Comparison of ENCODE assay signal across 8 cellular contexts in genomic region chr1:6245869-6246496, GRCh38. TPM values are rescaled to one million over a fixed set of nuclear protein-coding genes. Genes with fewer than 3 reads are reported as not detected.
A peak's percentile ranks its signal among the peaks of the same experiment; 100 is the strongest.
DNase-seq lines count a peak whose midpoint lies in the region; ATAC-seq and TF ChIP-seq lines count a peak whose summit lies in the region.

No MANE protein-coding gene starts in this region.

- no peaks in the 10 kb centered on the region for H3K9me3 ChIP-seq in prostate gland

- peaks cover 14% of the 10 kb centered on the region for H3K4me1 Mint-ChIP-seq in activated naive CD4-positive, alpha-beta T cell treated with anti-CD3 and anti-CD28 coated beads for 36 hours (ENCODE audit: low read depth)
- H3K4me1 Mint-ChIP-seq in naive B cell: peaks cover 9 to 20% (median 19%) of the 10 kb centered on the region in 3 donors

- no peaks in the 10 kb centered on the region for H3K36me3 ChIP-seq in prostate gland

- H3K27me3 Mint-ChIP-seq in activated naive CD4-positive, alpha-beta T cell treated with anti-CD3 and anti-CD28 coated beads for 36 hours (ENCODE audit: low read depth): peaks cover 54% of the 10 kb centered on the region
- peaks cover 33 to 73% (median 56%) of the 10 kb centered on the region in 3 donors for H3K27me3 Mint-ChIP-seq in naive B cell

- H3K4me3 Mint-ChIP-seq in activated naive CD4-positive, alpha-beta T cell treated with anti-CD3 and anti-CD28 coated beads for 36 hours: no peak overlapping the region
- H3K4me3 Mint-ChIP-seq in naive B cell: peak overlapping the region in 5 of 8 donors; percentile 40 to 80 (median 66)

- ATAC-seq in naive B cell (ENCODE audit: low read depth in 2 of 2): no peak
- no peak for ATAC-seq in GM19328 (IDR thresholded peaks at IDR 0.05; ENCODE audit: unreplicated experiment)

- peak; percentile 14 for DNase-seq in activated T-cell treated with anti-CD3 and anti-CD28 coated beads for 1 hour (ENCODE audit: low read depth)
- DNase-seq in activated T-cell treated with anti-CD3 and anti-CD28 coated beads for 4 hours: no peak
- peak; percentile 83 for DNase-seq in NCI-H69 (lab: John Stamatoyannopoulos, UW)
- peak; percentile 59 for DNase-seq in activated naive CD4-positive, alpha-beta T cell treated with anti-CD3 and anti-CD28 coated beads for 36 hours
- DNase-seq in naive B cell: no peak
- no peak for DNase-seq in MV-4-11 (lab: John Stamatoyannopoulos, UW)
- DNase-seq in prostate gland (ENCODE audit: low spot score): no peak

- H3K27me3 ChIP-seq in prostate gland (replicated peaks; ENCODE audit: insufficient read depth): peaks cover 38% of the 10 kb centered on the region

- intact Hi-C loops in activated naive CD4-positive, alpha-beta T cell treated with anti-CD3 and anti-CD28 coated beads for 36 hours (cut with micrococcal nuclease): loop anchor here (1.0 to 5.0 kb wide), 9 partner anchors 10 to 734 kb away; no protein-coding TSS in a partner anchor
- intact Hi-C loops in prostate gland (cut with DNase I): loop anchor here (2.0 to 5.0 kb wide), 3 partner anchors 97 to 193 kb away; partner anchors contain the start of gene ACOT7

- 4% methylated on average over 45 of the region's 49 CpGs for WGBS in prostate gland

- no peak for TF ChIP-seq CTCF in prostate gland (IDR thresholded peaks at IDR 0.05)

- no peak overlapping the region for H3K27ac ChIP-seq in prostate gland

- TF ChIP-seq POLR2A in prostate gland (IDR thresholded peaks at IDR 0.05): no peak

- peak overlapping the region in 1 of 2 donors; percentile 8 for H3K4me3 ChIP-seq in prostate gland

- CTCF ChIA-PET in activated naive CD4-positive, alpha-beta T cell treated with anti-CD3 and anti-CD28 coated beads for 36 hours (lab: Charles Lee): interaction anchor here (0.8 to 4.2 kb wide), 24 partner anchors 8 to 349 kb away, joined by 3 to 49 read pairs (median 5); partner anchors contain the start of genes ACOT7 and ICMT

- H3K27ac Mint-ChIP-seq in activated naive CD4-positive, alpha-beta T cell treated with anti-CD3 and anti-CD28 coated beads for 36 hours: no peak overlapping the region
- H3K27ac Mint-ChIP-seq in naive B cell: peak overlapping the region in 1 of 6 donors; percentile 96

- no peaks in the 10 kb centered on the region for H3K9me3 Mint-ChIP-seq in activated naive CD4-positive, alpha-beta T cell treated with anti-CD3 and anti-CD28 coated beads for 36 hours
- peaks cover 0 to 2% (median 0%) of the 10 kb centered on the region in 7 donors for H3K9me3 Mint-ChIP-seq in naive B cell

- no peaks in the 10 kb centered on the region for H3K36me3 Mint-ChIP-seq in activated naive CD4-positive, alpha-beta T cell treated with anti-CD3 and anti-CD28 coated beads for 36 hours (ENCODE audit: low read depth)
- peaks cover 0 to 8% of the 10 kb centered on the region in 2 donors for H3K36me3 Mint-ChIP-seq in naive B cell

- peaks cover 12% of the 10 kb centered on the region for H3K4me1 ChIP-seq in prostate gland (replicated peaks)

RNA-seq across cellular contexts. Expression of gene HES3, which starts 2.0 kb away (rescaled TPM):
- total RNA-seq in activated naive CD4-positive, alpha-beta T cell treated with anti-CD3 and anti-CD28 coated beads for 36 hours: not detected
- polyA plus RNA-seq in naive B cell (ENCODE audit: low read depth in 6 of 6): not detected
- not detected for total RNA-seq in prostate gland

RNA-seq across cellular contexts. Expression of gene ICMT, which starts 10.2 kb away (rescaled TPM):
- total RNA-seq in activated naive CD4-positive, alpha-beta T cell treated with anti-CD3 and anti-CD28 coated beads for 36 hours: 10 to 100 TPM; 31.3 to 33.2 TPM
- 10 to 100 TPM in 4 of 6 donors, 1 to 10 TPM in 2; 5.4 to 16.2 (median 11.6) TPM for polyA plus RNA-seq in naive B cell (ENCODE audit: low read depth in 6 of 6)
- total RNA-seq in prostate gland: 10 to 100 TPM; 54.2 to 58.3 TPM

RNA-seq across cellular contexts. Expression of gene GPR153, which starts 14.9 kb away (rescaled TPM):
- total RNA-seq in activated naive CD4-positive, alpha-beta T cell treated with anti-CD3 and anti-CD28 coated beads for 36 hours: under 1 TPM; 0.07 TPM
- not detected for polyA plus RNA-seq in naive B cell (ENCODE audit: low read depth in 6 of 6)
- total RNA-seq in prostate gland: 1 to 10 TPM; 3.2 to 7.6 TPM

RNA-seq across cellular contexts. Expression of gene RNF207, which starts 40.1 kb away (rescaled TPM):
- total RNA-seq in activated naive CD4-positive, alpha-beta T cell treated with anti-CD3 and anti-CD28 coated beads for 36 hours: 1 to 10 TPM; 3.2 to 4.1 TPM
- polyA plus RNA-seq in naive B cell (ENCODE audit: low read depth in 6 of 6): under 1 TPM in 4 of 6 donors, not detected in 2; 0.12 to 0.61 (median 0.26) TPM
- 10 to 100 TPM; 45.7 to 47.4 TPM for total RNA-seq in prostate gland

RNA-seq across cellular contexts. Expression of gene RPL22, which starts 46.6 kb away (rescaled TPM):
- total RNA-seq in activated naive CD4-positive, alpha-beta T cell treated with anti-CD3 and anti-CD28 coated beads for 36 hours: 100 to 1,000 TPM; 507 to 553 TPM
- 100 to 1,000 TPM; 148 to 237 (median 187) TPM for polyA plus RNA-seq in naive B cell (ENCODE audit: low read depth in 6 of 6)
- 100 to 1,000 TPM; 121 to 213 TPM for total RNA-seq in prostate gland

Comparison
In these comparisons a context has a peak if more than half of its experiments do, and no peak if none do; other contexts are left out.
1. DNase-seq: peak in activated T-cell treated with anti-CD3 and anti-CD28 coated beads for 1 hour (single experiment), NCI-H69 (single experiment) and activated naive CD4-positive, alpha-beta T cell treated with anti-CD3 and anti-CD28 coated beads for 36 hours (single experiment); none in activated T-cell treated with anti-CD3 and anti-CD28 coated beads for 4 hours (single experiment), naive B cell (single experiment), MV-4-11 (single experiment) and prostate gland (single experiment).